8 cellular contexts compared by ENCODE assay signal in genomic region chr1:214332950-214333798, GRCh38. TPM values are rescaled to one million over a fixed set of nuclear protein-coding genes. Genes with fewer than 3 reads are reported as not detected.
DNase-seq lines count a peak whose midpoint lies in the region; ATAC-seq and TF ChIP-seq lines count a peak whose summit lies in the region.

No MANE protein-coding gene starts in this region.

- H3K4me3 ChIP-seq in fibroblast of lung (replicated peaks in 1 of 4; ENCODE audit: control extremely low read depth in 1 of 4, insufficient read depth in 1 of 4, low read depth in 3 of 4, low read length in 4 of 4) = no peak overlapping the region
- no peak overlapping the region for H3K4me3 ChIP-seq in osteoblast (ENCODE audit: insufficient read depth, low read length)

- DNase-seq in COLO668 (lab: John Stamatoyannopoulos, UW; ENCODE audit: unreplicated experiment) (peak; percentile 41), NCI-H1436 treated with DMSO at 0.1 percent for 48 hours (lab: John Stamatoyannopoulos, UW) (peak; percentile 4), fibroblast of lung (ENCODE audit: low read depth in 2 of 2) (peak; percentile 47 to 70), osteoblast (ENCODE audit: insufficient read length, low spot score, missing footprints) (peak; percentile 91), NCI-H2081 (lab: John Stamatoyannopoulos, UW) (no peak)
- peak; percentile 67 for DNase-seq in activated CD8-positive, alpha-beta memory T cell treated with anti-CD3 and anti-CD28 coated beads for 24 hours

- H3K79me2 ChIP-seq in fibroblast of lung (ENCODE audit: control insufficient read depth, insufficient read depth, low read length) = no peaks in the 10 kb centered on the region
- H3K79me2 ChIP-seq in osteoblast (ENCODE audit: insufficient read depth, low read length) = no peaks in the 10 kb centered on the region

- no peak overlapping the region for H3K9ac ChIP-seq in fibroblast of lung (ENCODE audit: insufficient read depth, low read length)

- peak overlapping the region; percentile 40 for H2AFZ ChIP-seq in fibroblast of lung (ENCODE audit: low read length)
- H2AFZ ChIP-seq in osteoblast (ENCODE audit: low read length) = no peak overlapping the region

- no peaks in the 10 kb centered on the region for H3K9me3 ChIP-seq in fibroblast of lung (ENCODE audit: control insufficient read depth, insufficient read depth, low read depth, low read length)
- H3K9me3 ChIP-seq in osteoblast (ENCODE audit: low read depth, low read length) = no peaks in the 10 kb centered on the region

- H4K20me1 ChIP-seq in fibroblast of lung (ENCODE audit: control insufficient read depth, extremely low read depth, insufficient read depth, low read length) = no peaks in the 10 kb centered on the region
- no peaks in the 10 kb centered on the region for H4K20me1 ChIP-seq in osteoblast (ENCODE audit: insufficient read depth, low read length)

- peak; percentile 98 for TF ChIP-seq CTCF in fibroblast of lung (conservative IDR thresholded peaks at IDR 0.05 in 1 of 2, IDR thresholded peaks at IDR 0.05 in 1 of 2; ENCODE audit: low read depth in 1 of 2, low read length in 2 of 2)
- TF ChIP-seq CTCF in osteoblast (IDR thresholded peaks at IDR 0.05; ENCODE audit: extremely low read depth, low read depth, low read length) = peak; percentile 90

- peak; percentile 39 for ATAC-seq in GM21360 (IDR thresholded peaks at IDR 0.05; ENCODE audit: unreplicated experiment)
- ATAC-seq in HG03442 (IDR thresholded peaks at IDR 0.05; ENCODE audit: unreplicated experiment) = no peak

- no peak overlapping the region for H3K4me2 ChIP-seq in fibroblast of lung (ENCODE audit: extremely low read depth, insufficient read depth, low read length)
- H3K4me2 ChIP-seq in osteoblast (ENCODE audit: insufficient read depth, low read length) = no peak overlapping the region

- H3K4me1 ChIP-seq in fibroblast of lung (ENCODE audit: control insufficient read depth, extremely low read depth, insufficient read depth, low read length) (peaks cover 4% of the 10 kb centered on the region), osteoblast (ENCODE audit: insufficient read depth, low read length) (peaks cover 5% of the 10 kb centered on the region)

- H3K27ac ChIP-seq in fibroblast of lung (ENCODE audit: insufficient read depth, low read length) (peak overlapping the region; percentile 48), osteoblast (ENCODE audit: low read depth, low read length) (peak overlapping the region; percentile 41)

- H3K27me3 ChIP-seq in fibroblast of lung (ENCODE audit: control insufficient read depth, insufficient read depth, low read length) = no peaks in the 10 kb centered on the region
- no peaks in the 10 kb centered on the region for H3K27me3 ChIP-seq in osteoblast (ENCODE audit: insufficient read depth, low read length)

- H3K36me3 ChIP-seq in fibroblast of lung (ENCODE audit: control insufficient read depth, insufficient read depth, low read length) (peaks cover 7% of the 10 kb centered on the region), osteoblast (ENCODE audit: insufficient read depth, low read length) (peaks cover 10% of the 10 kb centered on the region)

RNA-seq across cellular contexts. Expression of gene SMYD2, which starts 52.2 kb away (rescaled TPM):
- total RNA-seq in fibroblast of lung = 20.3 and 23.3 TPM in 2 replicates
- polyA plus RNA-seq in fibroblast of lung = 26.3 and 39.2 TPM in 2 replicates
- polyA plus RNA-seq in fibroblast of lung (2012) = 21.5 and 31.2 TPM in 2 replicates
- polyA minus RNA-seq in fibroblast of lung (ENCODE audit: low replicate concordance) = 7.6 and 11.1 TPM in 2 replicates
- total RNA-seq in osteoblast = 39.4 and 39.8 TPM in 2 replicates

Comparison
In these comparisons a context has a peak if more than half of its experiments do, and no peak if none do; other contexts are left out.
1. DNase-seq: peak in COLO668 (single experiment), NCI-H1436 treated with DMSO at 0.1 percent for 48 hours (single experiment), activated CD8-positive, alpha-beta memory T cell treated with anti-CD3 and anti-CD28 coated beads for 24 hours (single experiment), fibroblast of lung (2 of 2) and osteoblast (single experiment); none in NCI-H2081 (0 of 2).